ENCODE assay signal across 26 cellular contexts in the genomic region with DNA sequence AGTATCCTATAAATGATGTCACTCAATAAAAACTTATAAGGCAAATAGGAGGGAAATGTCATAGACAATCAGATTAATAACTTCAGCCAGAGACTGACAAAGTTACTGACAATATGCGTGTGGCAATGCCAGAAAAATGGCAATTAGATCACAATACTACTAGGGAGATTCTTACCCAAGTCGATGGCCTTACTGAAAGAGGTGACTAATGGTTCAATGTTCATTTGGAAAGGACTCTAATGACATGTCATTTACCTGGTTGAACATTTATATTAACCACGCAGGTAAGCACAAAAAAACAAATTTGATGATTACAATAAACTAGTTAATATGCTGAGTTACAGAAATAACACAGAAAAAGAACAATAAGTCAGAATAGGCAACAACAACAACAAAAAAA.
"Had no signal": no experiment of that assay in that cellular context is flagged by ENCODE, and none has a peak within 500 bp of the region (broad histone marks: within the 10 kb centered on the region; RNA-seq: fewer than 3 reads in every experiment).

No MANE protein-coding gene starts in this region.

- H3K4me3 Mint-ChIP-seq: activated naive CD4-positive, alpha-beta T cell treated with anti-CD3 and anti-CD28 coated beads for 36 hours; activated T-cell treated with anti-CD3 and anti-CD28 coated beads, Interleukin-2, amount 50 U/mL, for 24 hours; neural crest cell; T-cell; type B pancreatic cell had no signal

- H3K27me3 ChIP-seq: ascending aorta, brain microvascular endothelial cell, spleen, vagina had no signal

- FAIRE-seq: frontal cortex had no signal

- H3K9me3 ChIP-seq: ascending aorta, spleen, thoracic aorta, vagina had no signal

- ATAC-seq: esophagus mucosa, T-cell had no signal

- H3K4me3 ChIP-seq: ascending aorta, spleen, thoracic aorta, vagina had no signal

- H3K27me3 Mint-ChIP-seq: activated T-cell treated with anti-CD3 and anti-CD28 coated beads, Interleukin-2, amount 50 U/mL, for 24 hours; T-cell; type B pancreatic cell had no signal

- DNase-seq: activated CD4-positive, alpha-beta T cell treated with anti-CD3 and anti-CD28 coated beads, Interleukin-2, amount 50 U/mL, for 4 hours; activated CD8-positive, alpha-beta memory T cell treated with anti-CD3 and anti-CD28 coated beads for 24 hours; activated CD8-positive, alpha-beta memory T cell treated with anti-CD3 and anti-CD28 coated beads, Interleukin-2, amount 50 U/mL, for 4 hours; activated effector memory CD4-positive, alpha-beta T cell treated with Interleukin-2 at 50 U/mL for 16 hours; activated naive CD4-positive, alpha-beta T cell treated with anti-CD3 and anti-CD28 coated beads for 36 hours; activated T-cell treated with anti-CD3 and anti-CD28 coated beads, Interleukin-2, amount 50 U/mL, for 24 hours; brain microvascular endothelial cell; caudate nucleus; dermis blood vessel endothelial cell; effector CD8-positive, alpha-beta T cell; glutamatergic neuron; hippocampal formation; mesenchymal stem cell; posterior cingulate gyrus; retina; spleen; stimulated activated CD4-positive, alpha-beta T cell treated with anti-CD3 and anti-CD28 coated beads, Interleukin-4, amount 100 ng/mL, for 1 hour; stimulated activated naive CD4-positive, alpha-beta T cell treated with Interleukin-2 at 50 U/mL for 16 hours; T-cell had no signal

- H3K4me1 Mint-ChIP-seq: neural crest cell had no signal

- H3K9me3 Mint-ChIP-seq: activated naive CD4-positive, alpha-beta T cell treated with anti-CD3 and anti-CD28 coated beads for 36 hours; activated T-cell treated with anti-CD3 and anti-CD28 coated beads, Interleukin-2, amount 50 U/mL, for 24 hours; neural crest cell; T-cell; type B pancreatic cell had no signal

- H3K4me1 ChIP-seq: ascending aorta, spleen, vagina had no signal

- H3K27ac Mint-ChIP-seq: activated naive CD4-positive, alpha-beta T cell treated with anti-CD3 and anti-CD28 coated beads for 36 hours; activated T-cell treated with anti-CD3 and anti-CD28 coated beads, Interleukin-2, amount 50 U/mL, for 24 hours; T-cell; type B pancreatic cell had no signal

- H3K27ac ChIP-seq: ascending aorta, brain microvascular endothelial cell, spleen, thoracic aorta, vagina had no signal
